Comparison of ENCODE assay signal across 1 cellular context in the genomic region with DNA sequence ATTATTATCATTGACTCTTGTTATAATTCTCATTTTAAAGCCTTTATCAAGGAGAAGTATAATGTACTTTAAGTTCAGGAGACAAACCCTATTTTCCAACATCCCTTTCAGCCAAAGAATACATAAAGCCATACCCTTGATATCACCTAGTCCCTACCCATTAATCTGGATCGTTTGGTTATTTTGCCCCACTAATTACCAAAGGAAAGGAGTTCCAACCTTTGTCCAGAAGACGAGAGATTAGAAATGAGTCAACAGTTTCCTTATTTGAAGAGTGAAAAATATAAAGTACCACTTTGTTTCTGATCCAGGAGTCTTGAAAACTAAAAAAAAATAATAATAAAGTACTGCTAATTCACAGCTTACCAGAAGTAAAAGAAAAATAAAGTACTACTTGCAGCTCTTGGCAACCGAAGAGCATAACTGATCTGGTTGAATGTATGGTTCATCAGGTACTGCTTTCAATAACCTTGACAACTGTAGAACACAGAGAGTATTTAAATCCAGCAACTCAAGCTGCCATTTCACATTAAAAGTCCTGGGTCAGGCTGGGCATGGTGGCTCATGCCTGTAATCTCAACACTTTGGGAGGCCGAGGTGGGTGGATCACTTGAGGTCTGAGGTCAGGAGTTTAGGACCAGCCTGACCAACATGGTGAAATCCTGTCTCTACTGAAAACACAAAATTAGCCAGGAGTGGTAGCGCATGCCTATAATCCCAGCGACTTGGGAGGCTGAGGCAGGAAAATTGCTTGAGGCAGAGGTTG.
TF ChIP-seq lines count a peak whose summit lies in the region.

No MANE protein-coding gene starts in this region.

TF ChIP-seq in IMR-90, 13 proteins besides CTCF, POLR2A, EP300 and RAD21:
- no peak for TF ChIP-seq MXI1 (IDR thresholded peaks at IDR 0.05; ENCODE audit: borderline replicate concordance, low read depth, low read length)
- TF ChIP-seq NFE2L2 (IDR thresholded peaks at IDR 0.05; ENCODE audit: low read depth, low read length) = no peak
- TF ChIP-seq BHLHE40 (IDR thresholded peaks at IDR 0.05; ENCODE audit: low read depth, low read length) = no peak
- TF ChIP-seq FOS (IDR thresholded peaks at IDR 0.05; ENCODE audit: low read depth, low read length) = no peak
- no peak for TF ChIP-seq CEBPB (IDR thresholded peaks at IDR 0.05; ENCODE audit: low read depth, low read length)
- no peak for TF ChIP-seq CHD1 (IDR thresholded peaks at IDR 0.05; ENCODE audit: low read depth, low read length)
- TF ChIP-seq MAZ (IDR thresholded peaks at IDR 0.05; ENCODE audit: borderline replicate concordance, low read depth, low read length) = no peak
- no peak for TF ChIP-seq ELK1 (IDR thresholded peaks at IDR 0.05; ENCODE audit: borderline replicate concordance, low read depth, low read length)
- no peak for TF ChIP-seq USF2 (IDR thresholded peaks at IDR 0.05; ENCODE audit: low read depth, low read length)
- TF ChIP-seq MAFK (IDR thresholded peaks at IDR 0.05; ENCODE audit: low read depth, low read length) = no peak
- no peak for TF ChIP-seq SMC3 (IDR thresholded peaks at IDR 0.05; ENCODE audit: low read depth, low read length)
- TF ChIP-seq RFX5 (IDR thresholded peaks at IDR 0.05; ENCODE audit: low read depth, low read length) = no peak
- TF ChIP-seq RCOR1 (IDR thresholded peaks at IDR 0.05; ENCODE audit: insufficient replicate concordance, low read length) = no peak
